8 cellular contexts compared by ENCODE assay signal in the genomic region with DNA sequence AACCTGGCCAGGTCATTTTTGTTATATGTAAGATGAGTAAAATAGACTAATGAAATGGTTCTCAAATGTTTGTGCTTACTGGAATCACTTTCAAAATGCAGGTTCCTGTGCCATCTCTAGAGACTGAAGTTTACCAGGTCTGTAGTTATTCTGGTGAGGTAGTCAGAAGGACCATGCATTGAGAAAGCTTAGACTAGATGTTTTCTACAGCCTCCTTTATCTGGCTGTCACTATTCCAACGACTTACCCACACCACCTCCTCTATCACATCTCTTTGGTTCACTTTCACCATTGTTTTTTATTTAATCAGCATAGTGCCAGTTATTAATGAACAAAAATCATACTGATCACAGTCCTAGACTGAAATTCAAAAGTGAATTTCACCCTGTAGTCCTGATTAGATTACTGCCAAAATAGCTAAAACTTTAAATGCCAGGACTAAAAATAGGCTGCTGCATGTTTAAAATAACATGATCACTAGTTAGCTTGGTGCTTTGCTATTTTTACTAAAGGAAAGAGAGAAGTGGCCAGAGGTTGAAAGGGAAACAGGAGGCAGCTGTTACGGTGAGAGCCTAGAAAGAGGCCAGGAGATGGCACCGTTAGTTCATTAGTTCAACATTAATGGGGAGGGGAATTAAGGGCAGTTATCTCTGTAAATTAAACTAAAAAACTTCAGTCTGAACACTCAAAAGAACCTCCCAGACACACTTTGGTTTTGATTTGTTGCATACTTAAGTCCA. TPM values are rescaled to one million over a fixed set of nuclear protein-coding genes. Genes with fewer than 3 reads are reported as not detected.
DNase-seq lines count a peak whose midpoint lies in the region; ATAC-seq, FAIRE-seq and TF ChIP-seq lines count a peak whose summit lies in the region.

No MANE protein-coding gene starts in this region.

- POLR2A ChIA-PET in MCF 10A (lab: Yijun Ruan, JAX) (interaction anchor here (0.7 to 2.6 kb wide), 4 partner anchors 13 to 248 kb away, joined by 3 to 13 read pairs (median 4); a partner anchor contains a TSS), GM12878 (lab: Charles Lee) (interaction anchor here (1.1 kb wide), 1 partner anchor 13 kb away, joined by 3 read pairs; no protein-coding TSS in a partner anchor)

- H3K27me3 Mint-ChIP-seq in MCF 10A (ENCODE audit: insufficient read depth, unreplicated experiment) (no peaks in the 10 kb centered on the region), memory B cell (peaks cover 2% of the 10 kb centered on the region)

- H3K27ac Mint-ChIP-seq in MCF 10A (ENCODE audit: low read depth, unreplicated experiment) (no peak overlapping the region), memory B cell (no peak overlapping the region)

- intact Hi-C loops in MCF 10A (cut with micrococcal nuclease) (loop anchor here (1.0 kb wide), 3 partner anchors 198 to 253 kb away; no protein-coding TSS in a partner anchor), breast epithelium (cut with DNase I; ENCODE audit: low total_unique reads) (no loop called here), GM12878 (cut with micrococcal nuclease; ENCODE audit: unreplicated experiment) (loop anchor here (1.0 to 5.0 kb wide), 3 partner anchors 197 to 253 kb away; no protein-coding TSS in a partner anchor)

- H3K27me3 ChIP-seq in breast epithelium (no peaks in the 10 kb centered on the region), GM12878 (replicated peaks in 1 of 2; ENCODE audit: control insufficient read depth in 2 of 2, insufficient read depth in 2 of 2, low read length in 1 of 2) (no peaks in the 10 kb centered on the region)

- no peak overlapping the region for H3K9ac ChIP-seq in GM12878 (ENCODE audit: control insufficient read depth, insufficient read depth, low read length)

- H3K4me3 Mint-ChIP-seq in MCF 10A (ENCODE audit: unreplicated experiment) (no peak overlapping the region), memory B cell (no peak overlapping the region)

- SMC1A ChIA-PET in GM12878 (lab: Charles Lee; ENCODE audit: uncharacterized antibody, unreplicated experiment), result interaction anchor here (0.7 to 3.2 kb wide), 14 partner anchors 9 to 1000 kb away, joined by 3 to 18 read pairs (median 4); a partner anchor contains a TSS

- no peak for FAIRE-seq in GM12878 (lab: Jason Lieb, UNC)

- H3K9me3 ChIP-seq in breast epithelium, result no peaks in the 10 kb centered on the region
- H3K9me3 ChIP-seq in GM12878 (replicated peaks; ENCODE audit: control insufficient read depth, insufficient read depth, low read length), result no peaks in the 10 kb centered on the region

- TF ChIP-seq CTCF in MCF 10A (IDR thresholded peaks at IDR 0.05; ENCODE audit: unreplicated experiment) (peak; percentile 63), breast epithelium (IDR thresholded peaks at IDR 0.05) (no peak), GM12878 (IDR thresholded peaks at IDR 0.05 in 2 of 3, conservative IDR thresholded peaks at IDR 0.05 in 1 of 3; ENCODE audit: control insufficient read depth in 2 of 3, extremely low read depth in 1 of 3, insufficient read depth in 1 of 3, low read depth in 3 of 3, low read length in 3 of 3) (peak; percentile 18 to 52 (median 42); a peak in 4 of 6 replicates)

- no peak overlapping the region for H3K27ac ChIP-seq in breast epithelium
- H3K27ac ChIP-seq in GM12878 (ENCODE audit: control insufficient read depth, insufficient read depth), result no peak overlapping the region

- H3K9me3 Mint-ChIP-seq in MCF 10A (ENCODE audit: unreplicated experiment) (no peaks in the 10 kb centered on the region), memory B cell (no peaks in the 10 kb centered on the region)

- H3K36me3 Mint-ChIP-seq in MCF 10A (ENCODE audit: insufficient read depth, unreplicated experiment), result no peaks in the 10 kb centered on the region
- no peaks in the 10 kb centered on the region for H3K36me3 Mint-ChIP-seq in memory B cell

- peak; percentile 40 for DNase-seq in MCF 10A (ENCODE audit: unreplicated experiment)
- no peak for DNase-seq in breast epithelium (ENCODE audit: low spot score in 2 of 2)
- no peak for DNase-seq in GM12878 (ENCODE audit: low read depth, low spot score)
- no peak for DNase-seq in memory B cell (ENCODE audit: low spot score in 2 of 2)
- DNase-seq in NCI-H2029 treated with DMSO at 0.1 percent for 48 hours (lab: John Stamatoyannopoulos, UW), result no peak
- no peak for DNase-seq in activated T-cell treated with anti-CD3 and anti-CD28 coated beads for 4 hours
- DNase-seq in cerebellar nuclear complex (lab: John Stamatoyannopoulos, UW), result no peak

- BruUV-seq in MCF 10A (replicated peaks; lab: Mats Ljungman, UMichigan) (no TSS peak), GM12878 (replicated peaks; lab: Mats Ljungman, UMichigan) (no TSS peak)

- WGBS in GM12878 (ENCODE audit: insufficient coverage, insufficient replicate concordance, low lambda C conversion rate, missing lambda C conversion rate), result 10% methylated on average over 3 of the region's 3 CpGs

- in situ Hi-C loops in GM12878 (cut with MboI), result loop anchor here (5.0 kb wide), 1 partner anchor 197 kb away; no protein-coding TSS in a partner anchor

- TF ChIP-seq RAD21 in GM12878 (IDR thresholded peaks at IDR 0.05; ENCODE audit: insufficient read depth, low read depth, low read length), result peak; percentile 77

- peak overlapping the region; percentile 15; the same call in 1 of the 2 replicates for H2AFZ ChIP-seq in GM12878 (ENCODE audit: control insufficient read depth, low read depth, low read length)

- no peak overlapping the region for H3K4me3 ChIP-seq in breast epithelium
- no peak overlapping the region for H3K4me3 ChIP-seq in GM12878

- RAD21 ChIA-PET in GM12878 (lab: Charles Lee; ENCODE audit: unreplicated experiment), result interaction anchor here (1.1 to 2.8 kb wide), 6 partner anchors 163 to 251 kb away, joined by 3 to 16 read pairs (median 6); no protein-coding TSS in a partner anchor

- no peaks in the 10 kb centered on the region for H4K20me1 ChIP-seq in GM12878 (ENCODE audit: control insufficient read depth, insufficient read depth)

- CTCF ChIA-PET in MCF 10A (lab: Yijun Ruan, JAX) (interaction anchor here (0.5 to 10.0 kb wide), 24 partner anchors 9 to 686 kb away, joined by 3 to 163 read pairs (median 4); a partner anchor contains a TSS), GM12878 (lab: Yijun Ruan, JAX) (interaction anchor here (0.6 to 3.8 kb wide), 13 partner anchors 9 to 387 kb away, joined by 3 to 58 read pairs (median 3); a partner anchor contains a TSS)

- no peak for TF ChIP-seq EP300 in GM12878 (IDR thresholded peaks at IDR 0.05; ENCODE audit: borderline replicate concordance in 1 of 2, control insufficient read depth in 1 of 2, low read depth in 2 of 2, low read length in 2 of 2)

- ATAC-seq in HG03432 (IDR thresholded peaks at IDR 0.05; ENCODE audit: unreplicated experiment) (peak; percentile 73), GM12878 (peak; percentile 75), memory B cell (ENCODE audit: low read depth) (peak; percentile 52)

- no peaks in the 10 kb centered on the region for H3K79me2 ChIP-seq in GM12878 (ENCODE audit: control insufficient read depth, insufficient read depth, low read length)

- H3K36me3 ChIP-seq in breast epithelium (no peaks in the 10 kb centered on the region), GM12878 (ENCODE audit: control insufficient read depth in 2 of 2, insufficient read depth in 2 of 2, low read length in 1 of 2) (no peaks in the 10 kb centered on the region)

- peak overlapping the region; percentile 22; the same call in 1 of the 2 replicates for H3K4me2 ChIP-seq in GM12878 (ENCODE audit: control insufficient read depth, insufficient read depth)

- H3K4me1 ChIP-seq in breast epithelium (no peaks in the 10 kb centered on the region), GM12878 (ENCODE audit: control insufficient read depth, insufficient read depth, low read length) (peaks cover 5% of the 10 kb centered on the region; the same call in 1 of the 2 replicates)

- TF ChIP-seq POLR2A in breast epithelium (IDR thresholded peaks at IDR 0.05), result no peak
- no peak for TF ChIP-seq POLR2A in GM12878 (IDR thresholded peaks at IDR 0.05; ENCODE audit: low read depth, low read length)

- peaks cover 13% of the 10 kb centered on the region for H3K4me1 Mint-ChIP-seq in MCF 10A (ENCODE audit: insufficient read depth, unreplicated experiment)
- H3K4me1 Mint-ChIP-seq in memory B cell, result peaks cover 3% of the 10 kb centered on the region

RNA-seq across cellular contexts. Expression of a gene that starts 13.9 kb away (rescaled TPM):
- total RNA-seq in MCF 10A (2022), result 36.3 and 56.6 TPM in 2 replicates
- total RNA-seq in breast epithelium, result 10 to 100 TPM; 60.3 to 96.3 (median 70.9) TPM
- 139 and 147 TPM in 2 replicates for total RNA-seq in GM12878 (2013; cell fraction: nucleolus; rRNA removed)
- 16.1 and 19.5 TPM in 2 replicates for total RNA-seq in GM12878 (2014; rRNA removed)
- total RNA-seq in GM12878 (2014; rRNA removed; fragmentation: Illumina TruSeq; extraction: Trizol), result 16.8 and 17.4 TPM in 2 replicates
- total RNA-seq in GM12878 (2021), result 17.0 and 18.0 TPM in 2 replicates
- polyA plus RNA-seq in GM12878 (2011; ENCODE audit: low read depth), result 7.4 TPM
- polyA plus RNA-seq in GM12878 (2011; rRNA removed), result 13.8 and 19.5 TPM in 2 replicates
- 6.4 and 7.3 TPM in 2 replicates for polyA plus RNA-seq in GM12878 (2011; cell fraction: cytosol; rRNA removed)
- 11.1 and 12.0 TPM in 2 replicates for polyA plus RNA-seq in GM12878 (2011; cell fraction: nucleus; rRNA removed)
- polyA plus RNA-seq in GM12878 (2012), result 11.7 and 12.4 TPM in 2 replicates
- polyA plus RNA-seq in GM12878 (2014; fragmentation: Illumina TruSeq; extraction: Trizol), result 9.9 and 12.6 TPM in 2 replicates
- polyA plus RNA-seq in GM12878 (2014; fragmentation: Nextera tagmentation; extraction: Ambion mirVana), result 1 to 10 TPM; 4.3 to 7.0 TPM
- polyA plus RNA-seq in GM12878 (2014; rRNA removed), result 7.4 and 8.1 TPM in 2 replicates
- 10 to 100 TPM; 14.1 to 16.3 TPM for polyA plus RNA-seq in GM12878 (2016; fragmentation: Nextera tagmentation; extraction: Ambion mirVana)
- polyA minus RNA-seq in GM12878 (2011; rRNA and poly(A)+ RNA removed), result 27.7 and 28.5 TPM in 2 replicates
- 10.4 TPM in 2 replicates for polyA minus RNA-seq in GM12878 (2011; cell fraction: cytosol; rRNA and poly(A)+ RNA removed)
- polyA minus RNA-seq in GM12878 (2011; cell fraction: nucleus; rRNA and poly(A)+ RNA removed), result 31.2 and 44.2 TPM in 2 replicates

Comparison
In these comparisons a context has a peak if more than half of its experiments do, and no peak if none do; other contexts are left out.
1. CTCF ChIP-seq: peak in MCF 10A (single experiment) and GM12878 (3 of 3); none in breast epithelium (0 of 3).
2. Peak in every context shown above with its lines, with median percentiles within 50 percentile points of each other: ATAC-seq.